ENCODE assay signal across 22 cellular contexts in the genomic region with DNA sequence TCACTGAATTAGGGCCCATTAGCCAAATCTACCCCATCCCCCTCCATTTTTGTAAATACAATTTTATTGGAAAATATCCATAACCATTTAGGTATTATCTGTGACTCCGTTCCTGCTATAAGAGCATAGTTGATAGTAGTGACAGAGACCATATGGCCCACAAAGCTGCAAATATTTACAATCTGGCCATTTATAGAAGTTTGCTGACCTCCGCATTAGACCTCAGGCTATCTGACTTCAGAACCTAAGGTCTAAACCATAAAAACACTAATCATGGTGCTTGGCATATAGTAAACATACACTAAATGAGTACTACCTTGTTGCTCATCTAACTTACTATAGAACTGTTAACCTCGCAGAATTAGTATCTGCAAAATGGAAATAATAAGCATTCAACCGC.
"Had no signal": no experiment of that assay in that cellular context is flagged by ENCODE, and none has a peak within 500 bp of the region (broad histone marks: within the 10 kb centered on the region; RNA-seq: fewer than 3 reads in every experiment).

No MANE protein-coding gene starts in this region.

- DNase-seq: Karpas-422; MG63; NCI-H1092; NCI-H1105 treated with DMSO at 0.1 percent for 48 hours; NCI-H1417 treated with DMSO at 0.1 percent for 48 hours; NCI-H187; NCI-H2029; NCI-H2081 treated with DMSO at 0.1 percent for 48 hours; NCI-H2171; NCI-H446; NCI-H510A; NCI-H524 treated with DMSO at 0.1 percent for 48 hours; NK-92 treated with Interleukin-12 subunit alpha and Interleukin-12 subunit beta, amount 100 ng/mL, for 24 hours; PC-9; Peyer's patch; SHP77 treated with DMSO at 0.1 percent for 48 hours; SJCRH30; SW 1271; T-cell had no signal

- H3K4me3 ChIP-seq: K562, MG63, PC-9, Peyer's patch, SJCRH30 had no signal

- H3K27ac Mint-ChIP-seq: IgD-negative memory B cell, T-cell had no signal

- H3K36me3 Mint-ChIP-seq: IgD-negative memory B cell, T-cell had no signal

- H3K9me3 Mint-ChIP-seq: IgD-negative memory B cell had no signal

- H3K4me1 Mint-ChIP-seq: T-cell had no signal

- H3K4me3 Mint-ChIP-seq: IgD-negative memory B cell, T-cell had no signal

- H3K27me3 Mint-ChIP-seq: T-cell had no signal

- ATAC-seq: K562, Right ventricle myocardium inferior, T-cell had no signal

- H3K27me3 ChIP-seq: MG63, Peyer's patch, SJCRH30 had no signal

- H3K27ac ChIP-seq: PC-9, Peyer's patch, SJCRH30 had no signal

- H3K4me2 ChIP-seq: PC-9 had no signal

- H3K36me3 ChIP-seq: MG63, Peyer's patch, SJCRH30 had no signal

- H3K4me1 ChIP-seq: Peyer's patch, SJCRH30 had no signal

- H3K9me3 ChIP-seq: MG63, Peyer's patch, SJCRH30 had no signal

- FAIRE-seq: K562 had no signal

- H2AFZ ChIP-seq: PC-9 had no signal
